8 cellular contexts compared by ENCODE assay signal in genomic region chr6:121334299-121335104, GRCh38. TPM values are rescaled to one million over a fixed set of nuclear protein-coding genes. Genes with fewer than 3 reads are reported as not detected.
DNase-seq lines count a peak whose midpoint lies in the region; ATAC-seq, FAIRE-seq and TF ChIP-seq lines count a peak whose summit lies in the region.

Gene TBC1D32, minus strand, starts transcription at chr6:121334480. Its CDS starts 50 bp downstream, at chr6:121334430.

- H3K4me3 ChIP-seq in GM12875 (ENCODE audit: low read depth, low read length) (peak within 1 kb of the TSS; percentile 55), cardiac muscle cell (peak within 1 kb of the TSS; percentile 57), pancreas (peak within 1 kb of the TSS; percentile 30 to 68 (median 58)), tibial artery (peak within 1 kb of the TSS; percentile 68 to 77)

- no peaks in the 10 kb centered on the region for H3K36me3 Mint-ChIP-seq in activated naive CD8-positive, alpha-beta T cell treated with anti-CD3 and anti-CD28 coated beads, Interleukin-2, amount 50 U/mL, for 24 hours (ENCODE audit: low read depth)

- no peaks in the 10 kb centered on the region for H3K9me3 Mint-ChIP-seq in activated naive CD8-positive, alpha-beta T cell treated with anti-CD3 and anti-CD28 coated beads, Interleukin-2, amount 50 U/mL, for 24 hours

- H3K27me3 Mint-ChIP-seq in activated naive CD8-positive, alpha-beta T cell treated with anti-CD3 and anti-CD28 coated beads, Interleukin-2, amount 50 U/mL, for 24 hours, result no peaks in the 10 kb centered on the region

- H3K27ac Mint-ChIP-seq in activated naive CD8-positive, alpha-beta T cell treated with anti-CD3 and anti-CD28 coated beads, Interleukin-2, amount 50 U/mL, for 24 hours, result peak within 1 kb of the TSS; percentile 99

- peak within 1 kb of the TSS; percentile 92 for H3K4me3 Mint-ChIP-seq in activated naive CD8-positive, alpha-beta T cell treated with anti-CD3 and anti-CD28 coated beads, Interleukin-2, amount 50 U/mL, for 24 hours

- H3K36me3 ChIP-seq in cardiac muscle cell, result no peaks in the 10 kb centered on the region
- no peaks in the 10 kb centered on the region for H3K36me3 ChIP-seq in pancreas
- no peaks in the 10 kb centered on the region for H3K36me3 ChIP-seq in tibial artery

- no peak for FAIRE-seq in pancreas (lab: Jason Lieb, UNC)

- DNase-seq in NCI-H1417 (lab: John Stamatoyannopoulos, UW), result peak; percentile 86 to 97 (median 94)
- DNase-seq in SW 1271 (lab: John Stamatoyannopoulos, UW), result peak; percentile 76 to 93
- DNase-seq in activated naive CD8-positive, alpha-beta T cell treated with anti-CD3 and anti-CD28 coated beads, Interleukin-2, amount 50 U/mL, for 24 hours, result peak; percentile 91
- DNase-seq in cardiac muscle cell (ENCODE audit: low read depth in 1 of 2, low spot score in 1 of 2), result peak; percentile 91 to 95
- DNase-seq in pancreas, result peak; percentile 92 to 98 (median 94)
- DNase-seq in tibial artery, result peak; percentile 88 to 95

- peaks cover 43% of the 10 kb centered on the region for H3K4me1 Mint-ChIP-seq in activated naive CD8-positive, alpha-beta T cell treated with anti-CD3 and anti-CD28 coated beads, Interleukin-2, amount 50 U/mL, for 24 hours

- intact Hi-C loops in pancreas (cut with DNase I) (no loop called here), tibial artery (cut with DNase I; ENCODE audit: low total_unique reads) (no loop called here)

- ATAC-seq in HG02763 (IDR thresholded peaks at IDR 0.05; ENCODE audit: unreplicated experiment) (peak; percentile 96), pancreas (peak; percentile 98 to 100 (median 99))
- ATAC-seq in activated naive CD8-positive, alpha-beta T cell treated with anti-CD3 and anti-CD28 coated beads, Interleukin-2, amount 50 U/mL, for 24 hours, result peak; percentile 93

- peak within 1 kb of the TSS; percentile 81 for H3K27ac ChIP-seq in cardiac muscle cell
- H3K27ac ChIP-seq in pancreas, result peak within 1 kb of the TSS; percentile 90 to 99 (median 97)
- H3K27ac ChIP-seq in tibial artery, result peak within 1 kb of the TSS; percentile 90 to 92

- H3K4me1 ChIP-seq in cardiac muscle cell (ENCODE audit: low read depth) (no peaks in the 10 kb centered on the region), pancreas (peaks cover 0 to 12% (median 0%) of the 10 kb centered on the region in 3 donors), tibial artery (no peaks in the 10 kb centered on the region)

- H3K9me3 ChIP-seq in cardiac muscle cell (ENCODE audit: low read depth), result no peaks in the 10 kb centered on the region
- H3K9me3 ChIP-seq in pancreas, result no peaks in the 10 kb centered on the region
- H3K9me3 ChIP-seq in tibial artery, result no peaks in the 10 kb centered on the region

- no peaks in the 10 kb centered on the region for H3K27me3 ChIP-seq in cardiac muscle cell
- no peaks in the 10 kb centered on the region for H3K27me3 ChIP-seq in pancreas
- H3K27me3 ChIP-seq in tibial artery, result no peaks in the 10 kb centered on the region

- WGBS in pancreas, 2 donors, result 0 to 1% methylated on average over 52 of the region's 52 CpGs

- TF ChIP-seq CTCF in GM12875 (IDR thresholded peaks at IDR 0.05; ENCODE audit: borderline replicate concordance, insufficient read depth, low read depth, low read length) (no peak), cardiac muscle cell (IDR thresholded peaks at IDR 0.05; ENCODE audit: low read depth, low read length) (no peak), pancreas (IDR thresholded peaks at IDR 0.05) (no peak), tibial artery (IDR thresholded peaks at IDR 0.05) (no peak)

RNA-seq across cellular contexts. Expression of gene TBC1D32, which starts in this region (rescaled TPM):
- total RNA-seq in cardiac muscle cell, result 5.4 and 6.9 TPM in 2 replicates
- polyA plus RNA-seq in cardiac muscle cell, result 4.4 and 4.7 TPM in 2 replicates
- 1 to 10 TPM; 2.9 to 6.3 (median 3.8) TPM for total RNA-seq in pancreas
- 1 to 10 TPM; 1.1 to 3.1 TPM for polyA plus RNA-seq in pancreas

Comparison
In these comparisons a context has a peak if more than half of its experiments do, and no peak if none do; other contexts are left out.
1. Peak in every context shown above with its lines: DNase-seq, ATAC-seq, H3K4me3 ChIP-seq and H3K27ac ChIP-seq.